In the genomic region with DNA sequence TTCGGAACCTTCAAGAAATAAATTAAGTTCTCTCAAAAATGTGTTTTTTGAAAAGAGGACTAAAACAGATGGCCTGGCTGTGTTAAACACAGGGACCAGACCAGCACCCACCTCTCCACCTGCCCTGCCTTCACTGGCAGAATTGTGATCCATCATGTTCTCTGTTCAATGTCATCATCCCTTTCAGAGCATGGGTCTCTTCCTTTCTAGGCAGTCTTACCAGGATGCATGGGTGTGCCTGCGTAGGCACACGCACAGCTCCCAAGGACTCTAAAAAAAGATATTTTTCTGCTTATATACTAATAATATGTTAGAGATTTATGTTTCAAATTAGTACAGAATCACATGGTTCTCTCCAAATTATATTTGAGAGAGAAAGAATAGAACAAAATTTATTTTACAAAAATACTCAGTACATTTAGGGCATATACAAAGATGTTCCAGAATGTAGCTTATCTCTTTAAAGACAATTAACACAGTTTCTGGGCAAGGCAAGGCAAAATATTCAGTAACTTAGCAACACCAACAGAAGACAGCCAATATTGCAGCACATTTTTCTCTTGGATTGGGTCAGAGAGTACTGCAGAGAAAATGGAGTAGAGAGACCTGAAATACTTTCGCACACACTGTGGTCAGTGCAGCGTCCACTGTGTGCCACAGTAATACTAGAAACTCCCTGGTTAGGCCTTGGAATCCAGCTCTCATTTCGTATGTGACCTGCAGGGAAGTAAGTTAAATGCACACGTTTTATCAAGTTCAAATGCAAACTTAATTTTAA, we compare ENCODE assay signal across 1 cellular context.
TF ChIP-seq lines count a peak whose summit lies in the region.

No MANE protein-coding gene starts in this region.

TF ChIP-seq in HepG2, 621 proteins besides CTCF, POLR2A, EP300 and RAD21:
- TF ChIP-seq, protein P1, sequence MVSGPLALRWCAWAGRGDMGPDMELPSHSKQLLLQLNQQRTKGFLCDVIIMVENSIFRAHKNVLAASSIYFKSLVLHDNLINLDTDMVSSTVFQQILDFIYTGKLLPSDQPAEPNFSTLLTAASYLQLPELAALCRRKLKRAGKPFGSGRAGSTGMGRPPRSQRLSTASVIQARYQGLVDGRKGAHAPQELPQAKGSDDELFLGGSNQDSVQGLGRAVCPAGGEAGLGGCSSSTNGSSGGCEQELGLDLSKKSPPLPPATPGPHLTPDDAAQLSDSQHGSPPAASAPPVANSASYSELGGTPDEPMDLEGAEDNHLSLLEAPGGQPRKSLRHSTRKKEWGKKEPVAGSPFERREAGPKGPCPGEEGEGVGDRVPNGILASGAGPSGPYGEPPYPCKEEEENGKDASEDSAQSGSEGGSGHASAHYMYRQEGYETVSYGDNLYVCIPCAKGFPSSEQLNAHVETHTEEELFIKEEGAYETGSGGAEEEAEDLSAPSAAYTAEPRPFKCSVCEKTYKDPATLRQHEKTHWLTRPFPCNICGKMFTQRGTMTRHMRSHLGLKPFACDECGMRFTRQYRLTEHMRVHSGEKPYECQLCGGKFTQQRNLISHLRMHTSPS (CRISPR knock-in tag; IDR thresholded peaks at IDR 0.05; ENCODE audit: low read depth): no peak
- TF ChIP-seq, protein P2, sequence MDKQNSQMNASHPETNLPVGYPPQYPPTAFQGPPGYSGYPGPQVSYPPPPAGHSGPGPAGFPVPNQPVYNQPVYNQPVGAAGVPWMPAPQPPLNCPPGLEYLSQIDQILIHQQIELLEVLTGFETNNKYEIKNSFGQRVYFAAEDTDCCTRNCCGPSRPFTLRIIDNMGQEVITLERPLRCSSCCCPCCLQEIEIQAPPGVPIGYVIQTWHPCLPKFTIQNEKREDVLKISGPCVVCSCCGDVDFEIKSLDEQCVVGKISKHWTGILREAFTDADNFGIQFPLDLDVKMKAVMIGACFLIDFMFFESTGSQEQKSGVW (CRISPR knock-in tag; IDR thresholded peaks at IDR 0.05; ENCODE audit: borderline replicate concordance): no peak
- TF ChIP-seq CENPT (CRISPR knock-in tag; IDR thresholded peaks at IDR 0.05; ENCODE audit: low read depth): no peak
- TF ChIP-seq FOXP1 (IDR thresholded peaks at IDR 0.05): no peak
- no peak for TF ChIP-seq FOXP1 (CRISPR knock-in tag; IDR thresholded peaks at IDR 0.05)
- no peak for TF ChIP-seq PHF21A (CRISPR knock-in tag; IDR thresholded peaks at IDR 0.05)
- no peak for TF ChIP-seq ZNF224 (CRISPR knock-in tag; IDR thresholded peaks at IDR 0.05)
- no peak for TF ChIP-seq SP2 (CRISPR knock-in tag; IDR thresholded peaks at IDR 0.05)
- no peak for TF ChIP-seq NFE2L1 (CRISPR knock-in tag; IDR thresholded peaks at IDR 0.05; ENCODE audit: borderline replicate concordance)
- TF ChIP-seq HIVEP1 (CRISPR knock-in tag; IDR thresholded peaks at IDR 0.05): no peak
- TF ChIP-seq GATAD2A (CRISPR knock-in tag; IDR thresholded peaks at IDR 0.05): no peak
- TF ChIP-seq, protein P3, sequence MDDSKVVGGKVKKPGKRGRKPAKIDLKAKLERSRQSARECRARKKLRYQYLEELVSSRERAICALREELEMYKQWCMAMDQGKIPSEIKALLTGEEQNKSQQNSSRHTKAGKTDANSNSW (CRISPR knock-in tag; IDR thresholded peaks at IDR 0.05; ENCODE audit: borderline replicate concordance): no peak
- TF ChIP-seq, protein P4, sequence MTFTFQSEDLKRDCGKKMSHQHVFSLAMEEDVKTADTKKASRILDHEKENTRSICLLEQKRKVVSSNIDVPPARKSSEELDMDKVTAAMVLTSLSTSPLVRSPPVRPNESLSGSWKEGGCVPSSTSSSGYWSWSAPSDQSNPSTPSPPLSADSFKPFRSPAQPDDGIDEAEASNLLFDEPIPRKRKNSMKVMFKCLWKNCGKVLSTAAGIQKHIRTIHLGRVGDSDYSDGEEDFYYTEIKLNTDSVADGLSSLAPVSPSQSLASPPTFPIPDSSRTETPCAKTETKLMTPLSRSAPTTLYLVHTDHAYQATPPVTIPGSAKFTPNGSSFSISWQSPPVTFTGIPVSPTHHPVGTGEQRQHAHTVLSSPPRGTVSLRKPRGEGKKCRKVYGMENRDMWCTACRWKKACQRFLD (CRISPR knock-in tag; IDR thresholded peaks at IDR 0.05; ENCODE audit: borderline replicate concordance): no peak
- TF ChIP-seq, protein P5, sequence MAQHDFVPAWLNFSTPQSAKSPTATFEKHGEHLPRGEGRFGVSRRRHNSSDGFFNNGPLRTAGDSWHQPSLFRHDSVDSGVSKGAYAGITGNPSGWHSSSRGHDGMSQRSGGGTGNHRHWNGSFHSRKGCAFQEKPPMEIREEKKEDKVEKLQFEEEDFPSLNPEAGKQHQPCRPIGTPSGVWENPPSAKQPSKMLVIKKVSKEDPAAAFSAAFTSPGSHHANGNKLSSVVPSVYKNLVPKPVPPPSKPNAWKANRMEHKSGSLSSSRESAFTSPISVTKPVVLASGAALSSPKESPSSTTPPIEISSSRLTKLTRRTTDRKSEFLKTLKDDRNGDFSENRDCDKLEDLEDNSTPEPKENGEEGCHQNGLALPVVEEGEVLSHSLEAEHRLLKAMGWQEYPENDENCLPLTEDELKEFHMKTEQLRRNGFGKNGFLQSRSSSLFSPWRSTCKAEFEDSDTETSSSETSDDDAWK (CRISPR knock-in tag; IDR thresholded peaks at IDR 0.05): no peak
- TF ChIP-seq ZNF543 (CRISPR knock-in tag; IDR thresholded peaks at IDR 0.05): no peak
- no peak for TF ChIP-seq ZNF552 (CRISPR knock-in tag; IDR thresholded peaks at IDR 0.05; ENCODE audit: borderline replicate concordance)
- no peak for TF ChIP-seq ZFY (CRISPR knock-in tag; IDR thresholded peaks at IDR 0.05)
- TF ChIP-seq RARG (CRISPR knock-in tag; IDR thresholded peaks at IDR 0.05; ENCODE audit: low read depth): no peak
